In the genomic region with DNA sequence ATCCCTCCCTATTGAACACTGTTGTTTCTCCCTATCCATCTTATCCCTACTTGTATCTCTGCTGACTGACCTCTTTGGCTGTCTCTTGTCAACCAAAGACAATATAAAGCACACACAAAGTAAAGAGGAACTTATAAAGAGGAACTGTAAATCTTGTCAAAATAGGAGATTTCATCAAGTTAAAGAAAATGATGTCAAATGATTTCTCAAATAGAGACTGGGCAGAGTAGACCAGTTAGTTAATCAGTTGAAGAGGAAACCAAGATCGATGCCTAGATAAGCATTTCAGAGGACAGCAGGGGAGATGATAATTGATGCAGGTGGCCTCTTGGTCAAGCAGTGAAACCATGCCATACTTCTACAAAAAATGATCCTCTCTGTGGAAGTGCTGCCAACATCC, we compare ENCODE assay signal across 21 cellular contexts. TPM values are rescaled to one million over a fixed set of nuclear protein-coding genes. Genes with fewer than 3 reads are reported as not detected.
DNase-seq lines count a peak whose midpoint lies in the region; ATAC-seq, FAIRE-seq and TF ChIP-seq lines count a peak whose summit lies in the region.
"Had no signal": no experiment of that assay in that cellular context is flagged by ENCODE, and none has a peak within 500 bp of the region (broad histone marks: within the 10 kb centered on the region; RNA-seq: fewer than 3 reads in every experiment).

No MANE protein-coding gene starts in this region.

- H3K4me3 Mint-ChIP-seq in memory B cell = no peak overlapping the region
- no peak overlapping the region for H3K4me3 Mint-ChIP-seq in MCF 10A (ENCODE audit: unreplicated experiment)
- H3K4me3 Mint-ChIP-seq: activated CD8-positive, alpha-beta T cell treated with anti-CD3 and anti-CD28 coated beads for 36 hours; activated T-helper 17 cell treated with anti-CD3 and anti-CD28 coated beads, Interleukin-2, amount 50 U/mL, for 72 hours had no signal

- H3K27me3 ChIP-seq in adrenal gland = no peaks in the 10 kb centered on the region
- H3K27me3 ChIP-seq: ovary, stomach had no signal

- FAIRE-seq in GM18507 (lab: Jason Lieb, UNC) = peak; percentile 64

- BruUV-seq in MCF 10A (replicated peaks; lab: Mats Ljungman, UMichigan) = no TSS peak

- H3K9me3 Mint-ChIP-seq in memory B cell (no peaks in the 10 kb centered on the region), MCF 10A (ENCODE audit: unreplicated experiment) (no peaks in the 10 kb centered on the region)
- H3K9me3 Mint-ChIP-seq: activated CD8-positive, alpha-beta T cell treated with anti-CD3 and anti-CD28 coated beads for 36 hours; activated T-helper 17 cell treated with anti-CD3 and anti-CD28 coated beads, Interleukin-2, amount 50 U/mL, for 72 hours had no signal

- CTCF ChIA-PET in MCF 10A (lab: Yijun Ruan, JAX) = no interaction called here

- no peak for TF ChIP-seq POLR2A in adrenal gland (IDR thresholded peaks at IDR 0.05)

- peak overlapping the region in 2 of 5 donors; percentile 1 to 8 for H3K27ac ChIP-seq in adrenal gland
- H3K27ac ChIP-seq: ovary, skin epidermis, stomach had no signal

- no peaks in the 10 kb centered on the region for H3K36me3 ChIP-seq in adrenal gland (replicated peaks in 1 of 2)
- H3K36me3 ChIP-seq: ovary had no signal

- peak overlapping the region; percentile 75 for H3K27ac Mint-ChIP-seq in memory B cell
- no peak overlapping the region for H3K27ac Mint-ChIP-seq in MCF 10A (ENCODE audit: low read depth, unreplicated experiment)
- H3K27ac Mint-ChIP-seq: activated CD8-positive, alpha-beta T cell treated with anti-CD3 and anti-CD28 coated beads for 36 hours; activated T-helper 17 cell treated with anti-CD3 and anti-CD28 coated beads, Interleukin-2, amount 50 U/mL, for 72 hours had no signal

- H3K36me3 Mint-ChIP-seq in memory B cell (peaks cover 5% of the 10 kb centered on the region), MCF 10A (ENCODE audit: insufficient read depth, unreplicated experiment) (peaks cover 4% of the 10 kb centered on the region)

- TF ChIP-seq CTCF in MCF 10A (IDR thresholded peaks at IDR 0.05; ENCODE audit: unreplicated experiment) = no peak
- no peak for TF ChIP-seq CTCF in adrenal gland (IDR thresholded peaks at IDR 0.05)

- H3K9me3 ChIP-seq in adrenal gland (replicated peaks in 1 of 3) = no peaks in the 10 kb centered on the region
- H3K9me3 ChIP-seq: ovary, stomach had no signal

- ATAC-seq in HG03135 (IDR thresholded peaks at IDR 0.05; ENCODE audit: unreplicated experiment) (peak; percentile 50), memory B cell (ENCODE audit: low read depth) (peak; percentile 76)
- ATAC-seq: activated CD8-positive, alpha-beta T cell treated with anti-CD3 and anti-CD28 coated beads for 36 hours; activated T-helper 17 cell treated with anti-CD3 and anti-CD28 coated beads, Interleukin-2, amount 50 U/mL, for 72 hours; esophagus mucosa had no signal

- H3K4me3 ChIP-seq in adrenal gland = no peak overlapping the region
- H3K4me3 ChIP-seq: ovary, skin epidermis, stomach had no signal

- POLR2A ChIA-PET in MCF 10A (lab: Yijun Ruan, JAX) = no interaction called here

- peaks cover 6 to 42% of the 10 kb centered on the region in 2 donors for H3K4me1 ChIP-seq in adrenal gland (replicated peaks in 1 of 2)

- 0 to 29% (median 27%) methylated on average over 1 of the region's 1 CpG for WGBS in adrenal gland, 4 donors

- intact Hi-C loops in MCF 10A (cut with micrococcal nuclease) = no loop called here
- intact Hi-C loops in adrenal gland (cut with DNase I) = no loop called here

- H3K4me1 Mint-ChIP-seq in memory B cell = peaks cover 30% of the 10 kb centered on the region
- H3K4me1 Mint-ChIP-seq in MCF 10A (ENCODE audit: insufficient read depth, unreplicated experiment) = no peaks in the 10 kb centered on the region

- DNase-seq in GM18507 (ENCODE audit: extremely low spot score, insufficient read length, low read depth) (no peak), NOMO-1 treated with DMSO at 0.1 percent for 48 hours (lab: John Stamatoyannopoulos, UW; ENCODE audit: unreplicated experiment) (peak; percentile 88), memory B cell (ENCODE audit: low spot score in 2 of 2) (no peak), MCF 10A (ENCODE audit: unreplicated experiment) (no peak), NCI-H2029 treated with DMSO at 0.1 percent for 48 hours (lab: John Stamatoyannopoulos, UW) (no peak), adrenal gland (no peak), middle frontal gyrus (ENCODE audit: extremely low spot score, low spot score) (no peak)
- DNase-seq: activated CD8-positive, alpha-beta T cell treated with anti-CD3 and anti-CD28 coated beads for 36 hours; anterior cingulate cortex; dermis blood vessel endothelial cell; DMS153; islet precursor cell; midbrain; NCI-H187; NCI-H526 treated with DMSO at 0.1 percent for 48 hours; ovary; stomach had no signal

- H3K27me3 Mint-ChIP-seq in memory B cell (no peaks in the 10 kb centered on the region), MCF 10A (ENCODE audit: insufficient read depth, unreplicated experiment) (no peaks in the 10 kb centered on the region)
- H3K27me3 Mint-ChIP-seq: activated CD8-positive, alpha-beta T cell treated with anti-CD3 and anti-CD28 coated beads for 36 hours; activated T-helper 17 cell treated with anti-CD3 and anti-CD28 coated beads, Interleukin-2, amount 50 U/mL, for 72 hours had no signal

RNA-seq across cellular contexts. Expression of gene KCNQ1OT1, which starts 22.7 kb away (rescaled TPM):
- 1.3 and 1.7 TPM in 2 replicates for total RNA-seq in MCF 10A (2022)
- total RNA-seq in adrenal gland = 1 to 10 TPM in 4 of 8 donors, under 1 TPM in 4; 0.55 to 3.6 (median 1.4) TPM
- polyA plus RNA-seq in adrenal gland = 1 to 10 TPM in 1 of 3 donors, under 1 TPM in 2; 0.15 to 1.4 (median 0.17) TPM
